Comparison of ENCODE assay signal across 28 cellular contexts in the genomic region with DNA sequence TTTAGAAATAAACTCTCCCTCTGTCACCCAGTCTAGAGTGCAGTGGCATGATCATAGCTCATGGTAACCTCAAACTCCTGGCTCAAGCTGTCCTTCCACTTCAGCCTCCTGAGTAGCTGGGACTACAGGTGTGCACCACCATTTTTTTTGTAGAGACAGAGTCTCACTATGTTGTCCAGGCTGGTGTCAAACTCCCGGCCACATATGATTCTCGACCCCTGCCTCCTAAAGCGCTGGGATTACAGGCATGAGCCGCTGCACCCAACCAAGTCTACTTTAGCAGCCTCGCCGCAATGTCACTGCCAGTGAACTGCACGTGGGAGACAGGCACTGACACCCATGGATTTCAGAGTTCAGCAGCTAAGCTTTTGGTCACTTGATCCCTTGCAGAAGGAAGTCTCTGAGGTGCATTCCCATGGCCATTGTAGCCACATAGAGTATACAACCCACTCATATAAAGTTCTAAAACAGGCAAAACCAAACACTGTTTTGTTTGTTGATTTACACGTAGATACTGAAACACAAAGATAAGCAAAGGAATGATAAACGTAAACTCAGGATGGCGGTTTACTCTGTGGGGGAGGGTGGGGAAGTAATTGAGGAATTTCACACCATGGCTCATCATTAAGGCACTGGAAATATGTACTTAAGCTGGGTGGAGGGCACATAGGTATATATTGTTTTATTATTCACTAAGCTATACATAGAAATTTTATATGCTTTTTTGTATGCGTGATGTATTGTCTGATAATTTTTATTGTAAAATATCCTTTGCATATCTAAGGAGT.
"Had no signal": no experiment of that assay in that cellular context is flagged by ENCODE, and none has a peak within 500 bp of the region (broad histone marks: within the 10 kb centered on the region; RNA-seq: fewer than 3 reads in every experiment).

No MANE protein-coding gene starts in this region.

- H3K4me3 ChIP-seq: Peyer's patch had no signal

- H3K36me3 ChIP-seq: Peyer's patch, WERI-Rb-1 had no signal

- H3K27ac ChIP-seq: KMS-11, Peyer's patch, WERI-Rb-1 had no signal

- H3K4me1 ChIP-seq: Peyer's patch had no signal

- H3K9ac ChIP-seq: KMS-11 had no signal

- H3K27me3 ChIP-seq: Peyer's patch had no signal

- H3K9me3 ChIP-seq: Peyer's patch had no signal

- DNase-seq: activated CD4-positive, alpha-beta T cell treated with anti-CD3 and anti-CD28 coated beads, Interleukin-2, amount 10 ng/mL, durations not matched to agents 24 days and 14 days; activated CD4-positive, alpha-beta T cell treated with anti-CD3 and anti-CD28 coated beads, Interleukin-2, amount 50 U/mL, for 48 hours; activated CD8-positive, alpha-beta T cell treated with anti-CD3 and anti-CD28 coated beads, Interleukin-2, amount 10 ng/mL, durations not matched to agents 7 days and 5 days; activated gamma-delta T cell; activated naive CD4-positive, alpha-beta T cell treated with Interleukin-2 at 50 U/mL for 16 hours; activated naive CD8-positive, alpha-beta T cell treated with anti-CD3 and anti-CD28 coated beads, Interleukin-2, amount 10 ng/mL, durations not matched to agents 7 days and 5 days; activated T-cell treated with anti-CD3 and anti-CD28 coated beads, Interleukin-2, amount 50 U/mL, for 24 hours; amygdala; caudate nucleus; cerebellar nuclear complex; NCI-H1105; NCI-H1417 treated with DMSO at 0.1 percent for 48 hours; NCI-H187 treated with DMSO at 0.1 percent for 48 hours; NCI-H2081; NCI-H2227 treated with DMSO at 0.1 percent for 48 hours; NCI-H446; NCI-H524; NCI-H69; NK-92 treated with Interleukin-12 subunit alpha and Interleukin-12 subunit beta, amount 100 ng/mL, for 24 hours; PC-3; Peyer's patch; RPMI8226; SHP77 treated with DMSO at 0.1 percent for 48 hours; T-cell; T-helper 17 cell; WERI-Rb-1 had no signal

- ATAC-seq: activated CD8-positive, alpha-beta T cell treated with anti-CD3 and anti-CD28 coated beads, Interleukin-2, amount 10 ng/mL, durations not matched to agents 7 days and 5 days; PC-3; SK-N-SH treated with all-trans-retinoic acid at 6 μM for 48 hours; T-cell; T-helper 17 cell had no signal

- H3K4me2 ChIP-seq: KMS-11 had no signal
